Comparison of ENCODE assay signal across 17 cellular contexts in genomic region chr1:22411589-22411988, GRCh38. TPM values are rescaled to one million over a fixed set of nuclear protein-coding genes. Genes with fewer than 3 reads are reported as not detected.
DNase-seq lines count a peak whose midpoint lies in the region; TF ChIP-seq lines count a peak whose summit lies in the region.
"Had no signal": no experiment of that assay in that cellular context is flagged by ENCODE, and none has a peak within 500 bp of the region (broad histone marks: within the 10 kb centered on the region; RNA-seq: fewer than 3 reads in every experiment).

No MANE protein-coding gene starts in this region.

- H4K20me1 ChIP-seq in mammary epithelial cell (ENCODE audit: insufficient read depth, low read length), result no peaks in the 10 kb centered on the region
- H4K20me1 ChIP-seq: BLaER1 had no signal

- dilution Hi-C loops in mammary epithelial cell (cut with HindIII; ENCODE audit: low sequenced_read_pairs), result no loop called here

- H2AFZ ChIP-seq in mammary epithelial cell (ENCODE audit: low read depth, low read length), result no peak overlapping the region
- H2AFZ ChIP-seq: GM23248 had no signal

- H3K4me3 Mint-ChIP-seq in MCF 10A (ENCODE audit: unreplicated experiment) (no peak overlapping the region), nephron progenitor cell (no peak overlapping the region)
- H3K4me3 Mint-ChIP-seq: CD4-positive, alpha-beta memory T cell; HFFc6 had no signal

- H3K79me2 ChIP-seq in mammary epithelial cell (ENCODE audit: insufficient read depth, low read length), result no peaks in the 10 kb centered on the region

- H3K4me1 ChIP-seq in mammary epithelial cell (ENCODE audit: insufficient read depth, low read length), result peaks cover 6% of the 10 kb centered on the region
- peaks cover 0 to 2% (median 0%) of the 10 kb centered on the region in 4 donors for H3K4me1 ChIP-seq in tibial nerve
- H3K4me1 ChIP-seq: BLaER1 had no signal

- WGBS in mammary epithelial cell (ENCODE audit: low coverage, missing lambda C conversion rate), result 92% methylated on average over 1 of the region's 1 CpG
- WGBS in tibial nerve, 2 donors, result 96 to 100% methylated on average over 1 of the region's 1 CpG

- CTCF ChIA-PET in MCF 10A (lab: Yijun Ruan, JAX) (interaction anchor here (0.7 kb wide), 2 partner anchors 210 to 1036 kb away, joined by 3 to 4 read pairs; no protein-coding TSS in a partner anchor), mammary epithelial cell (lab: Charles Lee; ENCODE audit: low non-redundant PET) (no interaction called here)

- TF ChIP-seq CTCF in MCF 10A (IDR thresholded peaks at IDR 0.05; ENCODE audit: unreplicated experiment), result no peak
- no peak for TF ChIP-seq CTCF in mammary epithelial cell (conservative IDR thresholded peaks at IDR 0.05 in 1 of 2, IDR thresholded peaks at IDR 0.05 in 1 of 2; ENCODE audit: extremely low read depth in 1 of 2, insufficient read depth in 1 of 2, low read depth in 1 of 2, low read length in 2 of 2)
- no peak for TF ChIP-seq CTCF in VCaP (conservative IDR thresholded peaks at IDR 0.05)
- TF ChIP-seq CTCF in nephron progenitor cell (IDR thresholded peaks at IDR 0.05), result no peak
- no peak for TF ChIP-seq CTCF in tibial nerve (IDR thresholded peaks at IDR 0.05)

- H3K27ac ChIP-seq in mammary epithelial cell (ENCODE audit: insufficient read depth, low read depth, low read length), result no peak overlapping the region
- peak overlapping the region; percentile 84; the same call in 1 of the 2 replicates for H3K27ac ChIP-seq in VCaP
- H3K27ac ChIP-seq in tibial nerve, result no peak overlapping the region
- H3K27ac ChIP-seq: 22Rv1, A549, BLaER1, GM23248, HL-60 had no signal

- peaks cover 8% of the 10 kb centered on the region for H3K9me3 Mint-ChIP-seq in MCF 10A (ENCODE audit: unreplicated experiment)
- peaks cover 4% of the 10 kb centered on the region for H3K9me3 Mint-ChIP-seq in nephron progenitor cell
- H3K9me3 Mint-ChIP-seq: HFFc6 had no signal

- H3K4me3 ChIP-seq in mammary epithelial cell (replicated peaks in 1 of 3; ENCODE audit: insufficient read depth in 1 of 3, low read depth in 2 of 3, low read length in 3 of 3) (no peak overlapping the region), tibial nerve (no peak overlapping the region)
- H3K4me3 ChIP-seq: A549, BLaER1, GM23248 had no signal

- H3K36me3 Mint-ChIP-seq in MCF 10A (ENCODE audit: insufficient read depth, unreplicated experiment), result no peaks in the 10 kb centered on the region
- H3K36me3 Mint-ChIP-seq in nephron progenitor cell (ENCODE audit: low read depth), result no peaks in the 10 kb centered on the region
- H3K36me3 Mint-ChIP-seq: CD14-positive monocyte; CD4-positive, alpha-beta memory T cell had no signal

- H3K27me3 Mint-ChIP-seq in MCF 10A (ENCODE audit: insufficient read depth, unreplicated experiment) (peaks cover 25% of the 10 kb centered on the region), nephron progenitor cell (ENCODE audit: low read depth, poor library complexity) (peaks cover 53% of the 10 kb centered on the region)

- in situ Hi-C loops in mammary epithelial cell (cut with MboI; ENCODE audit: low sequenced_read_pairs in 2 of 2), result loop anchor here (10.0 kb wide), 1 partner anchor 277 kb away; no protein-coding TSS in a partner anchor

- no peak overlapping the region for H3K4me2 ChIP-seq in mammary epithelial cell (ENCODE audit: insufficient read depth, low read depth, low read length)
- H3K4me2 ChIP-seq: BLaER1 had no signal

- intact Hi-C loops in MCF 10A (cut with micrococcal nuclease), result loop anchor here (10.0 kb wide), 1 partner anchor 1177 kb away; no protein-coding TSS in a partner anchor
- intact Hi-C loops in mammary epithelial cell (cut with micrococcal nuclease), result loop anchor here (10.0 kb wide), 1 partner anchor 1037 kb away; no protein-coding TSS in a partner anchor

- no peak for TF ChIP-seq POLR2A in tibial nerve (IDR thresholded peaks at IDR 0.05)

- DNase-seq in MCF 10A (ENCODE audit: unreplicated experiment) (no peak), mammary epithelial cell (no peak), nephron progenitor cell (no peak), tibial nerve (ENCODE audit: low spot score in 2 of 2) (no peak), NCI-H774 (lab: John Stamatoyannopoulos, UW) (no peak)
- no peak for DNase-seq in activated CD4-positive, alpha-beta T cell treated with anti-CD3 and anti-CD28 coated beads, Interleukin-2, amount 50 U/mL, for 4 hours
- DNase-seq: CD4-positive, alpha-beta memory T cell; DMS 273 treated with DMSO at 0.1 percent for 48 hours; GM23248; HCEC 1CT; HFFc6 had no signal

- H3K27ac Mint-ChIP-seq in MCF 10A (ENCODE audit: low read depth, unreplicated experiment) (peak overlapping the region; percentile 13), nephron progenitor cell (peak overlapping the region; percentile 31)
- H3K27ac Mint-ChIP-seq: CD14-positive monocyte, HFFc6 had no signal

- H3K36me3 ChIP-seq in mammary epithelial cell (ENCODE audit: insufficient read depth, low read length) (no peaks in the 10 kb centered on the region), tibial nerve (no peaks in the 10 kb centered on the region)
- H3K36me3 ChIP-seq: BLaER1 had no signal

- no TSS peak for BruUV-seq in MCF 10A (replicated peaks; lab: Mats Ljungman, UMichigan)
- BruUV-seq in mammary epithelial cell (replicated peaks; lab: Mats Ljungman, UMichigan), result no TSS peak

- no peaks in the 10 kb centered on the region for H3K4me1 Mint-ChIP-seq in MCF 10A (ENCODE audit: insufficient read depth, unreplicated experiment)
- peaks cover 58% of the 10 kb centered on the region for H3K4me1 Mint-ChIP-seq in nephron progenitor cell

- H3K27me3 ChIP-seq in mammary epithelial cell (ENCODE audit: insufficient read depth, low read length), result no peaks in the 10 kb centered on the region
- peaks cover 0 to 2% of the 10 kb centered on the region in 2 donors for H3K27me3 ChIP-seq in tibial nerve
- H3K27me3 ChIP-seq: BLaER1 had no signal

- H3K9ac ChIP-seq in mammary epithelial cell (ENCODE audit: insufficient read depth, low read length), result no peak overlapping the region
- H3K9ac ChIP-seq: BLaER1, GM23248 had no signal

- POLR2A ChIA-PET in MCF 10A (lab: Yijun Ruan, JAX), result interaction anchor here (0.7 kb wide), 1 partner anchor 34 kb away, joined by 3 read pairs; no protein-coding TSS in a partner anchor

- no peak for TF ChIP-seq EP300 in tibial nerve (IDR thresholded peaks at IDR 0.05)

- H3K9me3 ChIP-seq in mammary epithelial cell (replicated peaks; ENCODE audit: insufficient read depth, low read length) (no peaks in the 10 kb centered on the region), tibial nerve (no peaks in the 10 kb centered on the region)
- H3K9me3 ChIP-seq: BLaER1 had no signal

RNA-seq across cellular contexts. Expression of gene ZBTB40, which starts 40.1 kb away (rescaled TPM):
- total RNA-seq in MCF 10A (2022), result 20.4 and 25.2 TPM in 2 replicates
- 10 to 100 TPM; 10.8 to 13.6 TPM for total RNA-seq in mammary epithelial cell
- polyA plus RNA-seq in mammary epithelial cell, result 3.2 TPM
- polyA minus RNA-seq in mammary epithelial cell, result 15.5 TPM
- 10 to 100 TPM; 17.8 to 21.2 (median 18.2) TPM for total RNA-seq in tibial nerve
